In the genomic region with DNA sequence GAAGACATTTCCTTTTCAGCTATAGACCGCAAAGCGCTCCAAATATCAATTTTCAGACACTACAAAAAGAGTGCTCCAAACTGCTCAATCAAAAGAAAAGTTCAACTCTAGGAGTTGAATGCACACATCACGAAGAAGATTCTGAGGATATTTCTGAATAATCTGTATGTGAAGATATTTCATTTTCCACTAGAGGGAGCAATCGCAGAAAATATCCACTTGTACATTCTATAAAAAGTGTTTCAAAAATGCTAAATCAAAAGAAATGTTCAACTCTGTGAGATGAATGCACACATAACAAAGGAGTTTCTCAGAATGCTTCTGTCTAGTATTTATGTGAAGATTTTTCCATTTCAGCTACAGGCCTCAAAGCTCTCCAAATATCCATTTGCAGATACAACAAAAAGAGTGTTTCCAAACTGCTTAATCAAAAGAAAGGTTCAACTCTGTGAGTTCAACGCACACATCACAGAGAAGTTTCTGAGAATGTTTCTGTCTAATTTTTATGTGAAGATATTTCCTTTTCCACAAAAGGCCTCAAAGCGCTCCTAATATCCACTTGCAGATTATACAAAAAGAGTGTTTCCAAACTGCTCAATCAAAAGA, we compare ENCODE assay signal across 14 cellular contexts.
A peak's percentile ranks its signal among the peaks of the same experiment; 100 is the strongest.
DNase-seq lines count a peak whose midpoint lies in the region; ATAC-seq and TF ChIP-seq lines count a peak whose summit lies in the region.
"Had no signal": no experiment of that assay in that cellular context is flagged by ENCODE, and none has a peak within 500 bp of the region (broad histone marks: within the 10 kb centered on the region; RNA-seq: fewer than 3 reads in every experiment).

No MANE protein-coding gene starts in this region.

- no peak for DNase-seq in activated CD8-positive, alpha-beta T cell treated with anti-CD3 and anti-CD28 coated beads for 36 hours
- no peak for DNase-seq in activated CD8-positive, alpha-beta T cell treated with anti-CD3 and anti-CD28 coated beads, Interleukin-2, amount 10 ng/mL, durations not matched to agents 7 days and 5 days
- DNase-seq in MM.1S = no peak
- peak; percentile 0 for DNase-seq in cerebellar cortex (ENCODE audit: low spot score)
- DNase-seq in neural progenitor cell (ENCODE audit: low spot score) = no peak
- DNase-seq in SK-N-DZ (ENCODE audit: low spot score) = no peak
- no peak for DNase-seq in mesenteric fat pad (ENCODE audit: low spot score)
- no peak for DNase-seq in CD8-positive, alpha-beta memory T cell
- DNase-seq: activated CD4-positive, alpha-beta T cell treated with anti-CD3 and anti-CD28 coated beads, Interleukin-2, amount 10 ng/mL, durations not matched to agents 7 days and 5 days; GDM1; midbrain; NCI-H1417 treated with DMSO at 0.1 percent for 48 hours; NCI-H69 had no signal

- no peaks in the 10 kb centered on the region for H3K36me3 Mint-ChIP-seq in activated CD8-positive, alpha-beta T cell treated with anti-CD3 and anti-CD28 coated beads for 36 hours (ENCODE audit: low read depth)
- H3K36me3 Mint-ChIP-seq in activated CD8-positive, alpha-beta T cell treated with anti-CD3 and anti-CD28 coated beads, Interleukin-2, amount 10 ng/mL, durations not matched to agents 7 days and 5 days (ENCODE audit: low read depth) = no peaks in the 10 kb centered on the region
- no peaks in the 10 kb centered on the region for H3K36me3 Mint-ChIP-seq in neural progenitor cell
- no peaks in the 10 kb centered on the region for H3K36me3 Mint-ChIP-seq in CD8-positive, alpha-beta memory T cell
- H3K36me3 Mint-ChIP-seq: brain had no signal

- H3K79me2 ChIP-seq in MM.1S (ENCODE audit: low read length) = no peaks in the 10 kb centered on the region
- H3K79me2 ChIP-seq in neural progenitor cell (ENCODE audit: low read depth) = no peaks in the 10 kb centered on the region

- H2AFZ ChIP-seq in MM.1S (ENCODE audit: low read length) (no peak overlapping the region), neural progenitor cell (replicated peaks) (no peak overlapping the region)

- H3K27ac ChIP-seq in MM.1S (ENCODE audit: low read length) (no peak overlapping the region), neural progenitor cell (no peak overlapping the region)
- no peak overlapping the region for H3K27ac ChIP-seq in CD8-positive, alpha-beta memory T cell (ENCODE audit: low read depth, low read length)

- no peaks in the 10 kb centered on the region for H3K4me1 Mint-ChIP-seq in activated CD8-positive, alpha-beta T cell treated with anti-CD3 and anti-CD28 coated beads for 36 hours (ENCODE audit: low read depth)
- H3K4me1 Mint-ChIP-seq in activated CD8-positive, alpha-beta T cell treated with anti-CD3 and anti-CD28 coated beads, Interleukin-2, amount 10 ng/mL, durations not matched to agents 7 days and 5 days (ENCODE audit: low read depth) = no peaks in the 10 kb centered on the region
- no peaks in the 10 kb centered on the region for H3K4me1 Mint-ChIP-seq in neural progenitor cell
- no peaks in the 10 kb centered on the region for H3K4me1 Mint-ChIP-seq in CD8-positive, alpha-beta memory T cell
- H3K4me1 Mint-ChIP-seq: activated CD4-positive, alpha-beta T cell treated with anti-CD3 and anti-CD28 coated beads, Interleukin-2, amount 10 ng/mL, durations not matched to agents 7 days and 5 days; brain had no signal

- no peaks in the 10 kb centered on the region for H3F3A ChIP-seq in MM.1S (ENCODE audit: insufficient read depth, low read length)
- H3F3A ChIP-seq in neural progenitor cell (ENCODE audit: low read depth) = no peaks in the 10 kb centered on the region

- no peaks in the 10 kb centered on the region for H3K4me1 ChIP-seq in MM.1S (ENCODE audit: low read length)
- no peaks in the 10 kb centered on the region for H3K4me1 ChIP-seq in neural progenitor cell
- no peaks in the 10 kb centered on the region for H3K4me1 ChIP-seq in CD8-positive, alpha-beta memory T cell (ENCODE audit: insufficient read depth, low read length)

- H3K27ac Mint-ChIP-seq in activated CD8-positive, alpha-beta T cell treated with anti-CD3 and anti-CD28 coated beads for 36 hours = no peak overlapping the region
- no peak overlapping the region for H3K27ac Mint-ChIP-seq in activated CD8-positive, alpha-beta T cell treated with anti-CD3 and anti-CD28 coated beads, Interleukin-2, amount 10 ng/mL, durations not matched to agents 7 days and 5 days
- no peak overlapping the region for H3K27ac Mint-ChIP-seq in neural progenitor cell
- H3K27ac Mint-ChIP-seq in CD8-positive, alpha-beta memory T cell = no peak overlapping the region
- H3K27ac Mint-ChIP-seq: activated CD4-positive, alpha-beta T cell treated with anti-CD3 and anti-CD28 coated beads, Interleukin-2, amount 10 ng/mL, durations not matched to agents 7 days and 5 days; brain had no signal

- H4K20me1 ChIP-seq in MM.1S (ENCODE audit: insufficient read depth, low read length) = no peaks in the 10 kb centered on the region
- no peaks in the 10 kb centered on the region for H4K20me1 ChIP-seq in neural progenitor cell (ENCODE audit: low read depth)

- peaks cover 3% of the 10 kb centered on the region for H3K9me3 Mint-ChIP-seq in activated CD8-positive, alpha-beta T cell treated with anti-CD3 and anti-CD28 coated beads for 36 hours
- no peaks in the 10 kb centered on the region for H3K9me3 Mint-ChIP-seq in activated CD8-positive, alpha-beta T cell treated with anti-CD3 and anti-CD28 coated beads, Interleukin-2, amount 10 ng/mL, durations not matched to agents 7 days and 5 days (ENCODE audit: insufficient read depth)
- H3K9me3 Mint-ChIP-seq in neural progenitor cell = peaks cover 12% of the 10 kb centered on the region
- peaks cover 0 to 12% (median 0%) of the 10 kb centered on the region in 5 donors for H3K9me3 Mint-ChIP-seq in CD8-positive, alpha-beta memory T cell

- H3K4me3 ChIP-seq in MM.1S (ENCODE audit: low read length) (no peak overlapping the region), neural progenitor cell (no peak overlapping the region)
- no peak overlapping the region for H3K4me3 ChIP-seq in CD8-positive, alpha-beta memory T cell (ENCODE audit: low read length)

- H3K27me3 Mint-ChIP-seq in activated CD8-positive, alpha-beta T cell treated with anti-CD3 and anti-CD28 coated beads for 36 hours = no peaks in the 10 kb centered on the region
- H3K27me3 Mint-ChIP-seq in activated CD8-positive, alpha-beta T cell treated with anti-CD3 and anti-CD28 coated beads, Interleukin-2, amount 10 ng/mL, durations not matched to agents 7 days and 5 days (ENCODE audit: low read depth) = no peaks in the 10 kb centered on the region
- peaks cover 2% of the 10 kb centered on the region for H3K27me3 Mint-ChIP-seq in neural progenitor cell (ENCODE audit: insufficient read depth, low read depth)
- H3K27me3 Mint-ChIP-seq in CD8-positive, alpha-beta memory T cell = no peaks in the 10 kb centered on the region
- H3K27me3 Mint-ChIP-seq: activated CD4-positive, alpha-beta T cell treated with anti-CD3 and anti-CD28 coated beads, Interleukin-2, amount 10 ng/mL, durations not matched to agents 7 days and 5 days; brain had no signal

- H3K9ac ChIP-seq in MM.1S (ENCODE audit: low read length) = no peak overlapping the region
- H3K9ac ChIP-seq in neural progenitor cell = no peak overlapping the region

- intact Hi-C loops in activated CD8-positive, alpha-beta T cell treated with anti-CD3 and anti-CD28 coated beads for 36 hours (cut with micrococcal nuclease) = no loop called here

- H3K4me3 Mint-ChIP-seq in activated CD8-positive, alpha-beta T cell treated with anti-CD3 and anti-CD28 coated beads for 36 hours = no peak overlapping the region
- no peak overlapping the region for H3K4me3 Mint-ChIP-seq in activated CD8-positive, alpha-beta T cell treated with anti-CD3 and anti-CD28 coated beads, Interleukin-2, amount 10 ng/mL, durations not matched to agents 7 days and 5 days
- H3K4me3 Mint-ChIP-seq in neural progenitor cell = no peak overlapping the region
- no peak overlapping the region for H3K4me3 Mint-ChIP-seq in CD8-positive, alpha-beta memory T cell
- H3K4me3 Mint-ChIP-seq: activated CD4-positive, alpha-beta T cell treated with anti-CD3 and anti-CD28 coated beads, Interleukin-2, amount 10 ng/mL, durations not matched to agents 7 days and 5 days; brain had no signal

- POLR2A ChIA-PET in activated CD8-positive, alpha-beta T cell treated with anti-CD3 and anti-CD28 coated beads for 36 hours (lab: Charles Lee) = no interaction called here
- POLR2A ChIA-PET in activated CD8-positive, alpha-beta T cell treated with anti-CD3 and anti-CD28 coated beads, Interleukin-2, amount 10 ng/mL, durations not matched to agents 7 days and 5 days (lab: Charles Lee) = no interaction called here
- POLR2A ChIA-PET in CD8-positive, alpha-beta memory T cell (lab: Charles Lee) = no interaction called here

- no peaks in the 10 kb centered on the region for H3K9me2 ChIP-seq in MM.1S (replicated peaks; ENCODE audit: insufficient read depth, low read length)

- TF ChIP-seq CTCF in activated CD8-positive, alpha-beta T cell treated with anti-CD3 and anti-CD28 coated beads for 36 hours (IDR thresholded peaks at IDR 0.05) = peak; percentile 56
- TF ChIP-seq CTCF in MM.1S (IDR thresholded peaks at IDR 0.05; ENCODE audit: low read length) (peak; percentile 28), neural progenitor cell (IDR thresholded peaks at IDR 0.05) (peak; percentile 33)

- no peaks in the 10 kb centered on the region for H3K36me3 ChIP-seq in MM.1S (replicated peaks; ENCODE audit: insufficient read depth, low read length)
- H3K36me3 ChIP-seq in neural progenitor cell = no peaks in the 10 kb centered on the region
- H3K36me3 ChIP-seq in CD8-positive, alpha-beta memory T cell (ENCODE audit: insufficient read depth, low read length) = no peaks in the 10 kb centered on the region

- H3K4me2 ChIP-seq in MM.1S (ENCODE audit: low read depth, low read length) (no peak overlapping the region), neural progenitor cell (no peak overlapping the region)

- CTCF ChIA-PET in activated CD8-positive, alpha-beta T cell treated with anti-CD3 and anti-CD28 coated beads for 36 hours (lab: Charles Lee) = no interaction called here
- CTCF ChIA-PET in activated CD8-positive, alpha-beta T cell treated with anti-CD3 and anti-CD28 coated beads, Interleukin-2, amount 10 ng/mL, durations not matched to agents 7 days and 5 days (lab: Charles Lee) = no interaction called here
- CTCF ChIA-PET in CD8-positive, alpha-beta memory T cell (lab: Charles Lee) = no interaction called here

- no peak for ATAC-seq in activated CD8-positive, alpha-beta T cell treated with anti-CD3 and anti-CD28 coated beads for 36 hours
- ATAC-seq in activated CD8-positive, alpha-beta T cell treated with anti-CD3 and anti-CD28 coated beads, Interleukin-2, amount 10 ng/mL, durations not matched to agents 7 days and 5 days = no peak

- H3K9me3 ChIP-seq in MM.1S (replicated peaks; ENCODE audit: insufficient read depth, low read length) (no peaks in the 10 kb centered on the region), neural progenitor cell (ENCODE audit: low read depth) (peaks cover 48% of the 10 kb centered on the region)
- no peaks in the 10 kb centered on the region for H3K9me3 ChIP-seq in CD8-positive, alpha-beta memory T cell (ENCODE audit: low read length)

- no peaks in the 10 kb centered on the region for H3K27me3 ChIP-seq in MM.1S (replicated peaks; ENCODE audit: insufficient read depth, low read length)
- no peaks in the 10 kb centered on the region for H3K27me3 ChIP-seq in neural progenitor cell
- no peaks in the 10 kb centered on the region for H3K27me3 ChIP-seq in CD8-positive, alpha-beta memory T cell (ENCODE audit: insufficient read depth, low read length, poor library complexity, severe bottlenecking)
